In the genomic region with DNA sequence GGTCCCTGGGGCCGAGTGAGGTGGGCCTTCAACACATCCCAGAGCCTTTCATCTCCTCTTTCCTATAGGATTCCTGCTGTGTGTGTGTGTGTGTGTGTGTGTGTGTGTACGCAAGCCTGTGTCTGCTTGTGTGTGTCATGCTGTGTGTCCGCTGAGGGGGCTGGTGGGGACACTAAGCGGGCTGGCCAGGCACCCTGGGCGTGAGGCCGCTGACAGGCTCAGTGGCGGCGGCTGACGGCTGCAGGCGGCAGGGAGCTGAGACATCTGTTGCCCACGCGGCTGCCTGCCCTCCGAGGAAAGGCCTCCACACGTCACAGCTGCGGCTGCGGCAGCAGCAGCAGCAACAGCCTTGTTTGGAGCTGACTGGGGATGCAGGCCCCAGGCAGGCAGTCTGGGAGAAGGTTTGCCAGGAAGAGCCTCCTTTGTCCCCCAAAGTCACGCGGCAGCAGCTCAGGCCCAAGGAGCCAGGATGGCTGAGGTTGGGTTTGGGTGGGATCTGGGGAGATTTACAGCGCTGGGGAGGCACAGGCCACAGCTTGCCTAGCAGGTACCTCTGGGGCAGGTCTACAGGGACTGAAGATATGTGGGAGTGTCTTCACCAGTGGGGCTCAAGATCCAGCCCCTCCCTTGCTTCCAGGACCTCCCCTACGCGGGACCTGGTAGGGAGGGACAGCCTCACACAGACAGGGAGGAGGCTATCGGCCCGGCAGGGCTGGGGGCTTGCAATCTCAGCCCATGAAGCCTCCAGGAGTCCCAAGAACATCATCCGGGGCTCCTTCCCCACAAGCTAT, we compare ENCODE assay signal across 8 cellular contexts. TPM values are rescaled to one million over a fixed set of nuclear protein-coding genes. Genes with fewer than 3 reads are reported as not detected.
DNase-seq lines count a peak whose midpoint lies in the region; ATAC-seq and TF ChIP-seq lines count a peak whose summit lies in the region.

No MANE protein-coding gene starts in this region.

- H3K9me3 ChIP-seq in CD8-positive, alpha-beta memory T cell (ENCODE audit: low read length), result no peaks in the 10 kb centered on the region
- H3K9me3 ChIP-seq in SK-N-MC (ENCODE audit: low read depth, low read length) (no peaks in the 10 kb centered on the region), osteoblast (ENCODE audit: low read depth, low read length) (no peaks in the 10 kb centered on the region)

- peak overlapping the region; percentile 59 for H3K27ac ChIP-seq in CD8-positive, alpha-beta memory T cell (ENCODE audit: low read depth, low read length)
- H3K27ac ChIP-seq in SK-N-MC (peak overlapping the region; percentile 42; the same call in 1 of the 2 replicates), osteoblast (ENCODE audit: low read depth, low read length) (peak overlapping the region; percentile 98)

- ATAC-seq in GM18858 (IDR thresholded peaks at IDR 0.05; ENCODE audit: unreplicated experiment) (no peak), GM18909 (IDR thresholded peaks at IDR 0.05; ENCODE audit: poor library complexity, unreplicated experiment) (no peak), HG02759 (IDR thresholded peaks at IDR 0.05; ENCODE audit: unreplicated experiment) (no peak)

- H3K9me3 Mint-ChIP-seq in CD8-positive, alpha-beta memory T cell, result no peaks in the 10 kb centered on the region
- no peaks in the 10 kb centered on the region for H3K9me3 Mint-ChIP-seq in T-helper 2 cell treated with Interferon-gamma antibody and Interleukin-4, amounts not matched to agents 5 μg/mL and 100 μg/mL, for 36 hours

- H3K9ac ChIP-seq in SK-N-MC (ENCODE audit: insufficient read length), result peak overlapping the region; percentile 77

- DNase-seq in CD8-positive, alpha-beta memory T cell, result no peak
- DNase-seq in SK-N-MC (ENCODE audit: low read depth, low spot score), result no peak
- peak; percentile 91 for DNase-seq in fibroblast of peridontal ligament (ENCODE audit: extremely low read depth)
- DNase-seq in osteoblast (ENCODE audit: insufficient read length, low spot score, missing footprints), result peak; percentile 96
- DNase-seq in T-helper 2 cell treated with Interferon-gamma antibody and Interleukin-4, amounts not matched to agents 5 μg/mL and 100 μg/mL, for 36 hours (ENCODE audit: low spot score), result no peak

- TF ChIP-seq CTCF in osteoblast (IDR thresholded peaks at IDR 0.05; ENCODE audit: extremely low read depth, low read depth, low read length), result no peak

- peak overlapping the region in 1 of 7 donors; percentile 28 for H3K4me3 Mint-ChIP-seq in CD8-positive, alpha-beta memory T cell
- no peak overlapping the region for H3K4me3 Mint-ChIP-seq in T-helper 2 cell treated with Interferon-gamma antibody and Interleukin-4, amounts not matched to agents 5 μg/mL and 100 μg/mL, for 36 hours

- H3K27me3 ChIP-seq in CD8-positive, alpha-beta memory T cell (ENCODE audit: insufficient read depth, low read length, poor library complexity, severe bottlenecking), result no peaks in the 10 kb centered on the region
- no peaks in the 10 kb centered on the region for H3K27me3 ChIP-seq in osteoblast (ENCODE audit: insufficient read depth, low read length)

- H3K36me3 Mint-ChIP-seq in CD8-positive, alpha-beta memory T cell, result peaks cover 0 to 3% (median 0%) of the 10 kb centered on the region in 3 donors
- no peaks in the 10 kb centered on the region for H3K36me3 Mint-ChIP-seq in T-helper 2 cell treated with Interferon-gamma antibody and Interleukin-4, amounts not matched to agents 5 μg/mL and 100 μg/mL, for 36 hours (ENCODE audit: low read depth)

- peak overlapping the region; percentile 98 for H3K4me2 ChIP-seq in osteoblast (ENCODE audit: insufficient read depth, low read length)

- no peak overlapping the region for H3K27ac Mint-ChIP-seq in CD8-positive, alpha-beta memory T cell
- no peak overlapping the region for H3K27ac Mint-ChIP-seq in T-helper 2 cell treated with Interferon-gamma antibody and Interleukin-4, amounts not matched to agents 5 μg/mL and 100 μg/mL, for 36 hours

- peaks cover 51% of the 10 kb centered on the region for H4K20me1 ChIP-seq in osteoblast (ENCODE audit: insufficient read depth, low read length)

- peaks cover 0 to 11% (median 7%) of the 10 kb centered on the region in 3 donors for H3K4me1 Mint-ChIP-seq in CD8-positive, alpha-beta memory T cell
- peaks cover 8% of the 10 kb centered on the region for H3K4me1 Mint-ChIP-seq in T-helper 2 cell treated with Interferon-gamma antibody and Interleukin-4, amounts not matched to agents 5 μg/mL and 100 μg/mL, for 36 hours (ENCODE audit: low read depth)

- CTCF ChIA-PET in CD8-positive, alpha-beta memory T cell (lab: Charles Lee), result no interaction called here

- no peaks in the 10 kb centered on the region for H3K4me1 ChIP-seq in CD8-positive, alpha-beta memory T cell (ENCODE audit: insufficient read depth, low read length)
- H3K4me1 ChIP-seq in osteoblast (ENCODE audit: insufficient read depth, low read length), result peaks cover 70% of the 10 kb centered on the region

- peaks cover 19 to 20% of the 10 kb centered on the region in 2 donors for H3K27me3 Mint-ChIP-seq in CD8-positive, alpha-beta memory T cell
- peaks cover 23% of the 10 kb centered on the region for H3K27me3 Mint-ChIP-seq in T-helper 2 cell treated with Interferon-gamma antibody and Interleukin-4, amounts not matched to agents 5 μg/mL and 100 μg/mL, for 36 hours (ENCODE audit: low read depth)

- H3K4me3 ChIP-seq in CD8-positive, alpha-beta memory T cell (ENCODE audit: low read length), result no peak overlapping the region
- H3K4me3 ChIP-seq in SK-N-MC, result peak overlapping the region; percentile 82
- peak overlapping the region; percentile 81 for H3K4me3 ChIP-seq in osteoblast (ENCODE audit: insufficient read depth, low read length)

- H3K36me3 ChIP-seq in CD8-positive, alpha-beta memory T cell (ENCODE audit: insufficient read depth, low read length), result no peaks in the 10 kb centered on the region
- H3K36me3 ChIP-seq in SK-N-MC (ENCODE audit: insufficient read depth, low read length) (no peaks in the 10 kb centered on the region), osteoblast (ENCODE audit: insufficient read depth, low read length) (peaks cover 28% of the 10 kb centered on the region)

- POLR2A ChIA-PET in CD8-positive, alpha-beta memory T cell (lab: Charles Lee), result no interaction called here

- peaks cover 60% of the 10 kb centered on the region for H3K79me2 ChIP-seq in osteoblast (ENCODE audit: insufficient read depth, low read length)

- H2AFZ ChIP-seq in osteoblast (ENCODE audit: low read length), result no peak overlapping the region

RNA-seq across cellular contexts. Expression of gene PDLIM4, which starts 1.8 kb away (rescaled TPM):
- total RNA-seq in CD8-positive, alpha-beta memory T cell, result 1 to 10 TPM in 1 of 2 experiments, under 1 TPM in 1; 0.39 to 1.4 TPM
- not detected for polyA plus RNA-seq in CD8-positive, alpha-beta memory T cell
- 47.7 and 67.7 TPM in 2 replicates for total RNA-seq in osteoblast

RNA-seq across cellular contexts. Expression of gene P4HA2, which starts 31.6 kb away (rescaled TPM):
- 1 to 10 TPM; 7.2 to 7.9 TPM for total RNA-seq in CD8-positive, alpha-beta memory T cell
- not detected for polyA plus RNA-seq in CD8-positive, alpha-beta memory T cell
- 155 and 186 TPM in 2 replicates for total RNA-seq in osteoblast

RNA-seq across cellular contexts. Expression of gene SLC22A4, which starts 34.9 kb away (rescaled TPM):
- total RNA-seq in CD8-positive, alpha-beta memory T cell, result 1 to 10 TPM; 2.6 to 2.9 TPM
- 0.15 TPM for polyA plus RNA-seq in CD8-positive, alpha-beta memory T cell
- 2.9 and 3.8 TPM in 2 replicates for total RNA-seq in osteoblast

Comparison
In these comparisons a context has a peak if more than half of its experiments do, and no peak if none do; other contexts are left out.
1. DNase-seq: peak in fibroblast of peridontal ligament (single experiment) and osteoblast (single experiment); none in CD8-positive, alpha-beta memory T cell (0 of 5), SK-N-MC (single experiment) and T-helper 2 cell treated with Interferon-gamma antibody and Interleukin-4, amounts not matched to agents 5 μg/mL and 100 μg/mL, for 36 hours (single experiment).
2. H3K27ac ChIP-seq: peak in every context shown above with its lines; median percentile 98 in osteoblast; 59 in CD8-positive, alpha-beta memory T cell; 42 in SK-N-MC.
3. RNA of gene PDLIM4, which starts 1.8 kb away (total RNA-seq): 47.7 to 67.7 TPM in osteoblast; 0.39 to 1.4 TPM in CD8-positive, alpha-beta memory T cell; every median in the first group is over 10 times any median in the second.
4. RNA of gene P4HA2, which starts 31.6 kb away (total RNA-seq): 155 to 186 TPM in osteoblast; 7.2 to 7.9 TPM in CD8-positive, alpha-beta memory T cell; every median in the first group is over 10 times any median in the second.